Comparison of ENCODE assay signal across 8 cellular contexts in genomic region chr6:147202516-147203310, GRCh38. TPM values are rescaled to one million over a fixed set of nuclear protein-coding genes. Genes with fewer than 3 reads are reported as not detected.
A peak's percentile ranks its signal among the peaks of the same experiment; 100 is the strongest.
DNase-seq lines count a peak whose midpoint lies in the region; ATAC-seq and TF ChIP-seq lines count a peak whose summit lies in the region.

No MANE protein-coding gene starts in this region.

- H3K27me3 ChIP-seq in duodenal mucosa (ENCODE audit: control insufficient read depth in 1 of 2, insufficient read depth in 2 of 2, low read length in 2 of 2) (no peaks in the 10 kb centered on the region), right lobe of liver (no peaks in the 10 kb centered on the region)

- peak; percentile 86 for ATAC-seq in GM19395 (IDR thresholded peaks at IDR 0.05; ENCODE audit: unreplicated experiment)
- ATAC-seq in HG03565 (IDR thresholded peaks at IDR 0.05; ENCODE audit: unreplicated experiment): peak; percentile 82
- ATAC-seq in right lobe of liver: peak; percentile 89 to 94 (median 90)

- H3K4me3 ChIP-seq in duodenal mucosa (ENCODE audit: low read depth in 1 of 2, low read length in 2 of 2): peak overlapping the region; percentile 74 to 89
- peak overlapping the region; percentile 51 to 73 (median 70) for H3K4me3 ChIP-seq in right lobe of liver

- whole genome bisulfite sequencing in right lobe of liver (ENCODE audit: insufficient coverage, low coverage, low lambda C conversion rate, missing lambda C conversion rate): 0% methylated on average over 38 of the region's 40 CpGs

- peak overlapping the region; percentile 81 for H3K4me3 Mint-ChIP-seq in activated CD4-positive, alpha-beta memory T cell treated with anti-CD3 and anti-CD28 coated beads for 36 hours

- no peak for TF ChIP-seq CTCF in right lobe of liver (IDR thresholded peaks at IDR 0.05)

- POLR2A ChIA-PET in activated CD4-positive, alpha-beta memory T cell treated with anti-CD3 and anti-CD28 coated beads for 36 hours (lab: Charles Lee): interaction anchor here (0.7 to 3.0 kb wide), 7 partner anchors 66 to 1383 kb away, joined by 3 to 11 read pairs (median 3); no protein-coding TSS in a partner anchor

- H3K9me3 ChIP-seq in duodenal mucosa (ENCODE audit: control insufficient read depth in 1 of 2, low read length in 2 of 2) (no peaks in the 10 kb centered on the region), right lobe of liver (no peaks in the 10 kb centered on the region)

- H3K4me1 ChIP-seq in duodenal mucosa (ENCODE audit: control insufficient read depth in 1 of 2, insufficient read depth in 2 of 2, low read length in 2 of 2): peaks cover 3 to 8% of the 10 kb centered on the region in 2 donors
- H3K4me1 ChIP-seq in right lobe of liver: peaks cover 0 to 6% (median 0%) of the 10 kb centered on the region in 4 donors

- H3K4me1 Mint-ChIP-seq in activated CD4-positive, alpha-beta memory T cell treated with anti-CD3 and anti-CD28 coated beads for 36 hours (ENCODE audit: low read depth): peaks cover 21% of the 10 kb centered on the region

- CTCF ChIA-PET in activated CD4-positive, alpha-beta memory T cell treated with anti-CD3 and anti-CD28 coated beads for 36 hours (lab: Charles Lee): interaction anchor here (0.7 to 2.3 kb wide), 2 partner anchors 65 to 345 kb away, joined by 3 to 5 read pairs; no protein-coding TSS in a partner anchor

- no peaks in the 10 kb centered on the region for H3K9me3 Mint-ChIP-seq in activated CD4-positive, alpha-beta memory T cell treated with anti-CD3 and anti-CD28 coated beads for 36 hours

- H3K36me3 Mint-ChIP-seq in activated CD4-positive, alpha-beta memory T cell treated with anti-CD3 and anti-CD28 coated beads for 36 hours: peaks cover 7% of the 10 kb centered on the region

- peak overlapping the region; percentile 94 for H3K27ac ChIP-seq in duodenal mucosa (ENCODE audit: low read depth, low read length)
- peak overlapping the region; percentile 70 to 88 (median 88) for H3K27ac ChIP-seq in right lobe of liver

- H3K27ac Mint-ChIP-seq in activated CD4-positive, alpha-beta memory T cell treated with anti-CD3 and anti-CD28 coated beads for 36 hours: peak overlapping the region; percentile 96

- H3K36me3 ChIP-seq in duodenal mucosa (ENCODE audit: control insufficient read depth in 1 of 2, insufficient read depth in 2 of 2, low read length in 2 of 2) (no peaks in the 10 kb centered on the region), right lobe of liver (no peaks in the 10 kb centered on the region)

- intact Hi-C loops in activated CD4-positive, alpha-beta memory T cell treated with anti-CD3 and anti-CD28 coated beads for 36 hours (cut with micrococcal nuclease): loop anchor here (1.0 to 10.0 kb wide), 8 partner anchors 7 to 1468 kb away; partner anchors contain the start of genes EPM2A and FBXO30
- intact Hi-C loops in right lobe of liver (cut with DNase I): no loop called here

- DNase-seq in CD1c-positive myeloid dendritic cell (ENCODE audit: extremely low spot score): peak; percentile 96
- DNase-seq in NCI-H82 (lab: John Stamatoyannopoulos, UW): peak; percentile 97
- DNase-seq in activated CD4-positive, alpha-beta memory T cell treated with anti-CD3 and anti-CD28 coated beads for 36 hours: peak; percentile 87
- peak; percentile 68 to 87 (median 79) for DNase-seq in right lobe of liver
- peak; percentile 55 to 82 for DNase-seq in stimulated activated CD4-positive, alpha-beta T cell treated with anti-CD3 and anti-CD28 coated beads, Interleukin-4, amount 100 ng/mL, for 4 hours

- H3K27me3 Mint-ChIP-seq in activated CD4-positive, alpha-beta memory T cell treated with anti-CD3 and anti-CD28 coated beads for 36 hours: no peaks in the 10 kb centered on the region

- TF ChIP-seq POLR2A in right lobe of liver (IDR thresholded peaks at IDR 0.05): peak; percentile 75

- H3K9ac ChIP-seq in duodenal mucosa (ENCODE audit: low read depth in 1 of 2, low read length in 2 of 2): peak overlapping the region; percentile 63 to 88

RNA-seq across cellular contexts. Expression of gene STXBP5, which starts 1.5 kb away (rescaled TPM):
- 10 to 100 TPM; 20.2 to 21.5 TPM for total RNA-seq in activated CD4-positive, alpha-beta memory T cell treated with anti-CD3 and anti-CD28 coated beads for 36 hours
- 1 to 10 TPM; 3.9 to 7.6 (median 5.7) TPM for total RNA-seq in right lobe of liver

Comparison
In these comparisons a context has a peak if more than half of its experiments do, and no peak if none do; other contexts are left out.
1. Peak in every context shown above with its lines: DNase-seq, ATAC-seq, H3K4me3 ChIP-seq and H3K27ac ChIP-seq.